1 cellular context compared by ENCODE assay signal in the genomic region with DNA sequence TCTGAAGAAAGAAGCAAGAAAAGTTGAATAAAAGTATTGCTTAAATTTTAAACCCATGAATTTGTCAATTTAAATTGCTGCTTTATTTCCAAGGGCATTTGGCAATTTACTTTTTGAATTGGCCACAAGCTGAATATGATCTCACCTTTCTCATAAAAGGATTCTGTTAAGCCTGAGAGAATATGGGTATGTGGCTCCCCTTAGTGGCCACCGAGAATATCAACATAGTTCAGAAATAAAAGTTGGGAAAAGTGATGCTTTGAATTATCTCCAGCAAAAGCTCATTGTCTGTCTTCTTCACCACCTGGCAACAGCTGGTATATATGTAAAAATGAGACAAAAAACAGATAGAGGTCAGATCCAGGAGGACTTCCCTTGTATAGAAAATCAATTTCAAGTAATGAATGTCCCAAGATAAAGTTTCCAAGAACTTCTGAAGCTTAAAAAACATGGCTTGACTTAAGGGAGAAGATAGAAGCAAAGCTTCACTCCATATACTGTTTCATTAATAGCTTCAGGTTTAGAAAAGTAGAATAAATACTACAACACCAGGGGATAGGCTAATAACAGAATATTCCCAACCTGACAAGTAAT.
TF ChIP-seq lines count a peak whose summit lies in the region.

No MANE protein-coding gene starts in this region.

TF ChIP-seq in GM23338, 12 proteins besides CTCF, POLR2A, EP300 and RAD21 (continued from another document):
- TF ChIP-seq, protein P1, sequence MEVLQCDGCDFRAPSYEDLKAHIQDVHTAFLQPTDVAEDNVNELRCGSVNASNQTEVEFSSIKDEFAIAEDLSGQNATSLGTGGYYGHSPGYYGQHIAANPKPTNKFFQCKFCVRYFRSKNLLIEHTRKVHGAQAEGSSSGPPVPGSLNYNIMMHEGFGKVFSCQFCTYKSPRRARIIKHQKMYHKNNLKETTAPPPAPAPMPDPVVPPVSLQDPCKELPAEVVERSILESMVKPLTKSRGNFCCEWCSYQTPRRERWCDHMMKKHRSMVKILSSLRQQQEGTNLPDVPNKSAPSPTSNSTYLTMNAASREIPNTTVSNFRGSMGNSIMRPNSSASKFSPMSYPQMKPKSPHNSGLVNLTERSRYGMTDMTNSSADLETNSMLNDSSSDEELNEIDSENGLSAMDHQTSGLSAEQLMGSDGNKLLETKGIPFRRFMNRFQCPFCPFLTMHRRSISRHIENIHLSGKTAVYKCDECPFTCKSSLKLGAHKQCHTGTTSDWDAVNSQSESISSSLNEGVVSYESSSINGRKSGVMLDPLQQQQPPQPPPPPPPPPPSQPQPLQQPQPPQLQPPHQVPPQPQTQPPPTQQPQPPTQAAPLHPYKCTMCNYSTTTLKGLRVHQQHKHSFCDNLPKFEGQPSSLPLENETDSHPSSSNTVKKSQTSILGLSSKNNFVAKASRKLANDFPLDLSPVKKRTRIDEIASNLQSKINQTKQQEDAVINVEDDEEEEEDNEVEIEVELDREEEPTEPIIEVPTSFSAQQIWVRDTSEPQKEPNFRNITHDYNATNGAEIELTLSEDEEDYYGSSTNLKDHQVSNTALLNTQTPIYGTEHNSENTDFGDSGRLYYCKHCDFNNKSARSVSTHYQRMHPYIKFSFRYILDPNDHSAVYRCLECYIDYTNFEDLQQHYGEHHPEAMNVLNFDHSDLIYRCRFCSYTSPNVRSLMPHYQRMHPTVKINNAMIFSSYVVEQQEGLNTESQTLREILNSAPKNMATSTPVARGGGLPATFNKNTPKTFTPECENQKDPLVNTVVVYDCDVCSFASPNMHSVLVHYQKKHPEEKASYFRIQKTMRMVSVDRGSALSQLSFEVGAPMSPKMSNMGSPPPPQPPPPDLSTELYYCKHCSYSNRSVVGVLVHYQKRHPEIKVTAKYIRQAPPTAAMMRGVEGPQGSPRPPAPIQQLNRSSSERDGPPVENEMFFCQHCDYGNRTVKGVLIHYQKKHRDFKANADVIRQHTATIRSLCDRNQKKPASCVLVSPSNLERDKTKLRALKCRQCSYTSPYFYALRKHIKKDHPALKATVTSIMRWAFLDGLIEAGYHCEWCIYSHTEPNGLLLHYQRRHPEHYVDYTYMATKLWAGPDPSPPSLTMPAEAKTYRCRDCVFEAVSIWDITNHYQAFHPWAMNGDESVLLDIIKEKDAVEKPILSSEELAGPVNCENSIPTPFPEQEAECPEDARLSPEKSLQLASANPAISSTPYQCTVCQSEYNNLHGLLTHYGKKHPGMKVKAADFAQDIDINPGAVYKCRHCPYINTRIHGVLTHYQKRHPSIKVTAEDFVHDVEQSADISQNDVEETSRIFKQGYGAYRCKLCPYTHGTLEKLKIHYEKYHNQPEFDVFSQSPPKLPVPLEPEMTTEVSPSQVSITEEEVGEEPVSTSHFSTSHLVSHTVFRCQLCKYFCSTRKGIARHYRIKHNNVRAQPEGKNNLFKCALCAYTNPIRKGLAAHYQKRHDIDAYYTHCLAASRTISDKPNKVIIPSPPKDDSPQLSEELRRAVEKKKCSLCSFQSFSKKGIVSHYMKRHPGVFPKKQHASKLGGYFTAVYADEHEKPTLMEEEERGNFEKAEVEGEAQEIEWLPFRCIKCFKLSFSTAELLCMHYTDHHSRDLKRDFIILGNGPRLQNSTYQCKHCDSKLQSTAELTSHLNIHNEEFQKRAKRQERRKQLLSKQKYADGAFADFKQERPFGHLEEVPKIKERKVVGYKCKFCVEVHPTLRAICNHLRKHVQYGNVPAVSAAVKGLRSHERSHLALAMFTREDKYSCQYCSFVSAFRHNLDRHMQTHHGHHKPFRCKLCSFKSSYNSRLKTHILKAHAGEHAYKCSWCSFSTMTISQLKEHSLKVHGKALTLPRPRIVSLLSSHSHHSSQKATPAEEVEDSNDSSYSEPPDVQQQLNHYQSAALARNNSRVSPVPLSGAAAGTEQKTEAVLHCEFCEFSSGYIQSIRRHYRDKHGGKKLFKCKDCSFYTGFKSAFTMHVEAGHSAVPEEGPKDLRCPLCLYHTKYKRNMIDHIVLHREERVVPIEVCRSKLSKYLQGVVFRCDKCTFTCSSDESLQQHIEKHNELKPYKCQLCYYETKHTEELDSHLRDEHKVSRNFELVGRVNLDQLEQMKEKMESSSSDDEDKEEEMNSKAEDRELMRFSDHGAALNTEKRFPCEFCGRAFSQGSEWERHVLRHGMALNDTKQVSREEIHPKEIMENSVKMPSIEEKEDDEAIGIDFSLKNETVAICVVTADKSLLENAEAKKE (CRISPR knock-in tag; IDR thresholded peaks at IDR 0.05) = no peak
- TF ChIP-seq CREB1 (CRISPR knock-in tag; IDR thresholded peaks at IDR 0.05; ENCODE audit: low read depth) (no peak), ZNF114 (CRISPR knock-in tag; IDR thresholded peaks at IDR 0.05) (no peak), JUNB (IDR thresholded peaks at IDR 0.05; ENCODE audit: unreplicated experiment) (no peak), EZH2phosphoT487 (IDR thresholded peaks at IDR 0.05; ENCODE audit: unreplicated experiment) (no peak), EZH2 (IDR thresholded peaks at IDR 0.05; ENCODE audit: low read depth, unreplicated experiment) (no peak), STAT1 (IDR thresholded peaks at IDR 0.05; ENCODE audit: unreplicated experiment) (no peak)
